Comparison of ENCODE assay signal across 1 cellular context in genomic region chr1:55041613-55042012, GRCh38.
TF ChIP-seq lines count a peak whose summit lies in the region.

No MANE protein-coding gene starts in this region.

TF ChIP-seq in WTC11, 78 proteins besides CTCF, POLR2A, EP300 and RAD21 (continued from another document):
- TF ChIP-seq USF1 (CRISPR knock-in tag; IDR thresholded peaks at IDR 0.05) (no peak), ZNF512 (CRISPR knock-in tag; IDR thresholded peaks at IDR 0.05; ENCODE audit: borderline replicate concordance) (no peak), IRF2 (CRISPR knock-in tag; IDR thresholded peaks at IDR 0.05; ENCODE audit: borderline replicate concordance, low read depth) (no peak)
TF ChIP-seq in WTC11: peak in this region for 0.
